8 cellular contexts compared by ENCODE assay signal in genomic region chr1:27154991-27155781, GRCh38. TPM values are rescaled to one million over a fixed set of nuclear protein-coding genes. Genes with fewer than 3 reads are reported as not detected.
DNase-seq lines count a peak whose midpoint lies in the region; ATAC-seq and TF ChIP-seq lines count a peak whose summit lies in the region.

Gene SLC9A1, minus strand, starts transcription at chr1:27155125. Its CDS starts 791 bp downstream, at chr1:27154334.

- POLR2A ChIA-PET in RWPE1 (lab: Yijun Ruan, JAX; ENCODE audit: low non-redundant PET), result interaction anchor here (0.6 to 1.8 kb wide), 8 partner anchors 10 to 122 kb away, joined by 3 to 13 read pairs (median 4); partner anchors contain the start of gene WDTC1

- DNase-seq in RWPE1 (ENCODE audit: low spot score) (peak; percentile 88), fibroblast of peridontal ligament (ENCODE audit: extremely low read depth) (peak; percentile 90)
- DNase-seq in activated T-helper 2 cell treated with anti-CD3 and anti-CD28 coated beads, Interferon-gamma antibody, Interleukin-2, Interleukin-4, amounts not matched to agents 10 μg/mL and 5 μg/mL and 100 μg/mL, durations not matched to agents 14 hours and 24 hours and 36 hours (ENCODE audit: low spot score), result peak; percentile 91
- peak; percentile 95 for DNase-seq in natural killer cell treated with Interleukin-12 subunit alpha and Interleukin-12 subunit beta and Interleukin-15 and Interleukin-18, amount 100 ng/mL, for 72 hours (ENCODE audit: low spot score)

- peak within 1 kb of the TSS; percentile 74 for H3K4me3 ChIP-seq in DOHH2 (ENCODE audit: low read length)

- intact Hi-C loops in activated T-helper 2 cell treated with anti-CD3 and anti-CD28 coated beads, Interferon-gamma antibody, Interleukin-2, Interleukin-4, amounts not matched to agents 10 μg/mL and 5 μg/mL and 100 μg/mL, durations not matched to agents 14 hours and 24 hours and 36 hours (cut with micrococcal nuclease), result loop anchor here (1.0 to 2.0 kb wide), 2 partner anchors 18 to 42 kb away; no protein-coding TSS in a partner anchor

- TF ChIP-seq CTCF in DOHH2 (IDR thresholded peaks at IDR 0.05; ENCODE audit: low read depth, low read length, poor library complexity, severe bottlenecking), result peak; percentile 80
- TF ChIP-seq CTCF in RWPE1 (conservative IDR thresholded peaks at IDR 0.05; ENCODE audit: low read depth), result peak; percentile 94

- peak within 1 kb of the TSS; percentile 75 for H3K4me2 ChIP-seq in DOHH2 (ENCODE audit: low read length)

- no peaks in the 10 kb centered on the region for H3K27me3 ChIP-seq in DOHH2 (ENCODE audit: control insufficient read depth, low read length)

- no peaks in the 10 kb centered on the region for H3K9me3 Mint-ChIP-seq in activated T-helper 2 cell treated with anti-CD3 and anti-CD28 coated beads, Interferon-gamma antibody, Interleukin-2, Interleukin-4, amounts not matched to agents 10 μg/mL and 5 μg/mL and 100 μg/mL, durations not matched to agents 14 hours and 24 hours and 36 hours
- H3K9me3 Mint-ChIP-seq in natural killer cell treated with Interleukin-12 subunit alpha and Interleukin-12 subunit beta and Interleukin-15 and Interleukin-18, amount 100 ng/mL, for 72 hours, result no peaks in the 10 kb centered on the region
- no peaks in the 10 kb centered on the region for H3K9me3 Mint-ChIP-seq in stimulated activated naive CD8-positive, alpha-beta T cell treated with anti-CD3 and anti-CD28 coated beads, Interleukin-15, Interleukin-2, amounts not matched to agents 100 ng/mL and 50 ng/mL, for 24 hours

- no peaks in the 10 kb centered on the region for H3K9me3 ChIP-seq in DOHH2 (ENCODE audit: control insufficient read depth, insufficient read depth, low read length)
- no peaks in the 10 kb centered on the region for H3K9me3 ChIP-seq in KOPT-K1 (ENCODE audit: insufficient read depth, low read length, poor library complexity, severe bottlenecking)

- peaks cover 8% of the 10 kb centered on the region; the same call in 1 of the 2 replicates for H3F3A ChIP-seq in DOHH2 (ENCODE audit: control insufficient read depth, insufficient read depth)

- peak within 1 kb of the TSS; percentile 19; the same call in 1 of the 2 replicates for H3K27ac ChIP-seq in DOHH2 (ENCODE audit: low read depth, low read length)
- peak within 1 kb of the TSS; percentile 68 for H3K27ac ChIP-seq in KOPT-K1 (ENCODE audit: low read depth, low read length, poor library complexity, severe bottlenecking)
- peak within 1 kb of the TSS; percentile 92 for H3K27ac ChIP-seq in RWPE1

- peak within 1 kb of the TSS; percentile 95 for H3K4me3 Mint-ChIP-seq in activated T-helper 2 cell treated with anti-CD3 and anti-CD28 coated beads, Interferon-gamma antibody, Interleukin-2, Interleukin-4, amounts not matched to agents 10 μg/mL and 5 μg/mL and 100 μg/mL, durations not matched to agents 14 hours and 24 hours and 36 hours (ENCODE audit: low read depth)
- H3K4me3 Mint-ChIP-seq in natural killer cell treated with Interleukin-12 subunit alpha and Interleukin-12 subunit beta and Interleukin-15 and Interleukin-18, amount 100 ng/mL, for 72 hours, result peak within 1 kb of the TSS; percentile 99
- peak within 1 kb of the TSS; percentile 89 for H3K4me3 Mint-ChIP-seq in stimulated activated naive CD8-positive, alpha-beta T cell treated with anti-CD3 and anti-CD28 coated beads, Interleukin-15, Interleukin-2, amounts not matched to agents 100 ng/mL and 50 ng/mL, for 24 hours

- H3K27me3 Mint-ChIP-seq in activated T-helper 2 cell treated with anti-CD3 and anti-CD28 coated beads, Interferon-gamma antibody, Interleukin-2, Interleukin-4, amounts not matched to agents 10 μg/mL and 5 μg/mL and 100 μg/mL, durations not matched to agents 14 hours and 24 hours and 36 hours (ENCODE audit: low read depth), result no peaks in the 10 kb centered on the region
- no peaks in the 10 kb centered on the region for H3K27me3 Mint-ChIP-seq in natural killer cell treated with Interleukin-12 subunit alpha and Interleukin-12 subunit beta and Interleukin-15 and Interleukin-18, amount 100 ng/mL, for 72 hours
- H3K27me3 Mint-ChIP-seq in stimulated activated naive CD8-positive, alpha-beta T cell treated with anti-CD3 and anti-CD28 coated beads, Interleukin-15, Interleukin-2, amounts not matched to agents 100 ng/mL and 50 ng/mL, for 24 hours, result no peaks in the 10 kb centered on the region

- CTCF ChIA-PET in RWPE1 (lab: Yijun Ruan, JAX), result interaction anchor here (0.6 to 1.1 kb wide), 8 partner anchors 9 to 379 kb away, joined by 3 to 6 read pairs (median 3); no protein-coding TSS in a partner anchor

- peaks cover 43% of the 10 kb centered on the region for H3K79me2 ChIP-seq in DOHH2 (ENCODE audit: control insufficient read depth, low read length)

- H3K36me3 ChIP-seq in DOHH2 (ENCODE audit: control insufficient read depth, low read length) (no peaks in the 10 kb centered on the region), KOPT-K1 (ENCODE audit: insufficient read depth, low read length) (no peaks in the 10 kb centered on the region)

- peak within 1 kb of the TSS; percentile 96 for H3K27ac Mint-ChIP-seq in activated T-helper 2 cell treated with anti-CD3 and anti-CD28 coated beads, Interferon-gamma antibody, Interleukin-2, Interleukin-4, amounts not matched to agents 10 μg/mL and 5 μg/mL and 100 μg/mL, durations not matched to agents 14 hours and 24 hours and 36 hours
- peak within 1 kb of the TSS; percentile 82 to 98 for H3K27ac Mint-ChIP-seq in natural killer cell treated with Interleukin-12 subunit alpha and Interleukin-12 subunit beta and Interleukin-15 and Interleukin-18, amount 100 ng/mL, for 72 hours
- H3K27ac Mint-ChIP-seq in stimulated activated naive CD8-positive, alpha-beta T cell treated with anti-CD3 and anti-CD28 coated beads, Interleukin-15, Interleukin-2, amounts not matched to agents 100 ng/mL and 50 ng/mL, for 24 hours, result peak within 1 kb of the TSS; percentile 95

- H3K4me1 ChIP-seq in DOHH2 (ENCODE audit: control insufficient read depth, low read length), result peaks cover 45% of the 10 kb centered on the region

- peak; percentile 91 for ATAC-seq in GM21737 (IDR thresholded peaks at IDR 0.05; ENCODE audit: unreplicated experiment)
- peak; percentile 96 to 98 for ATAC-seq in natural killer cell treated with Interleukin-12 subunit alpha and Interleukin-12 subunit beta and Interleukin-15 and Interleukin-18, amount 100 ng/mL, for 72 hours

- H4K20me1 ChIP-seq in DOHH2 (ENCODE audit: control insufficient read depth, insufficient read depth, low read depth, low read length), result 0 out of 2 replicates have a peak, but pooled peaks cover 3% of the 10 kb centered on the region

- no peaks in the 10 kb centered on the region for H3K9me2 ChIP-seq in DOHH2 (replicated peaks; ENCODE audit: control insufficient read depth, low read length)

- peaks cover 3% of the 10 kb centered on the region for H3K36me3 Mint-ChIP-seq in activated T-helper 2 cell treated with anti-CD3 and anti-CD28 coated beads, Interferon-gamma antibody, Interleukin-2, Interleukin-4, amounts not matched to agents 10 μg/mL and 5 μg/mL and 100 μg/mL, durations not matched to agents 14 hours and 24 hours and 36 hours (ENCODE audit: low read depth)
- no peaks in the 10 kb centered on the region for H3K36me3 Mint-ChIP-seq in natural killer cell treated with Interleukin-12 subunit alpha and Interleukin-12 subunit beta and Interleukin-15 and Interleukin-18, amount 100 ng/mL, for 72 hours
- H3K36me3 Mint-ChIP-seq in stimulated activated naive CD8-positive, alpha-beta T cell treated with anti-CD3 and anti-CD28 coated beads, Interleukin-15, Interleukin-2, amounts not matched to agents 100 ng/mL and 50 ng/mL, for 24 hours (ENCODE audit: low read depth), result no peaks in the 10 kb centered on the region

- H3K4me1 Mint-ChIP-seq in activated T-helper 2 cell treated with anti-CD3 and anti-CD28 coated beads, Interferon-gamma antibody, Interleukin-2, Interleukin-4, amounts not matched to agents 10 μg/mL and 5 μg/mL and 100 μg/mL, durations not matched to agents 14 hours and 24 hours and 36 hours (ENCODE audit: low read depth), result peaks cover 42% of the 10 kb centered on the region
- H3K4me1 Mint-ChIP-seq in natural killer cell treated with Interleukin-12 subunit alpha and Interleukin-12 subunit beta and Interleukin-15 and Interleukin-18, amount 100 ng/mL, for 72 hours (ENCODE audit: low read depth in 2 of 2), result peaks cover 40 to 46% of the 10 kb centered on the region in 2 donors
- H3K4me1 Mint-ChIP-seq in stimulated activated naive CD8-positive, alpha-beta T cell treated with anti-CD3 and anti-CD28 coated beads, Interleukin-15, Interleukin-2, amounts not matched to agents 100 ng/mL and 50 ng/mL, for 24 hours (ENCODE audit: low read depth), result peaks cover 51% of the 10 kb centered on the region

RNA-seq across cellular contexts. Expression of gene SLC9A1, which starts in this region (rescaled TPM):
- total RNA-seq in activated T-helper 2 cell treated with anti-CD3 and anti-CD28 coated beads, Interferon-gamma antibody, Interleukin-2, Interleukin-4, amounts not matched to agents 10 μg/mL and 5 μg/mL and 100 μg/mL, durations not matched to agents 14 hours and 24 hours and 36 hours, result 23.7 and 27.2 TPM in 2 replicates
- total RNA-seq in natural killer cell treated with Interleukin-12 subunit alpha and Interleukin-12 subunit beta and Interleukin-15 and Interleukin-18, amount 100 ng/mL, for 72 hours, result 10 to 100 TPM; 25.3 to 31.4 TPM

Comparison
In these comparisons a context has a peak if more than half of its experiments do, and no peak if none do; other contexts are left out.
1. Peak in every context shown above with its lines: DNase-seq, ATAC-seq, H3K4me3 ChIP-seq and H3K27ac ChIP-seq.
2. H3K27ac ChIP-seq: peak in every context shown above with its lines; median percentile 92 in RWPE1; 68 in KOPT-K1; 19 in DOHH2.